Comparison of ENCODE assay signal across 10 cellular contexts in the genomic region with DNA sequence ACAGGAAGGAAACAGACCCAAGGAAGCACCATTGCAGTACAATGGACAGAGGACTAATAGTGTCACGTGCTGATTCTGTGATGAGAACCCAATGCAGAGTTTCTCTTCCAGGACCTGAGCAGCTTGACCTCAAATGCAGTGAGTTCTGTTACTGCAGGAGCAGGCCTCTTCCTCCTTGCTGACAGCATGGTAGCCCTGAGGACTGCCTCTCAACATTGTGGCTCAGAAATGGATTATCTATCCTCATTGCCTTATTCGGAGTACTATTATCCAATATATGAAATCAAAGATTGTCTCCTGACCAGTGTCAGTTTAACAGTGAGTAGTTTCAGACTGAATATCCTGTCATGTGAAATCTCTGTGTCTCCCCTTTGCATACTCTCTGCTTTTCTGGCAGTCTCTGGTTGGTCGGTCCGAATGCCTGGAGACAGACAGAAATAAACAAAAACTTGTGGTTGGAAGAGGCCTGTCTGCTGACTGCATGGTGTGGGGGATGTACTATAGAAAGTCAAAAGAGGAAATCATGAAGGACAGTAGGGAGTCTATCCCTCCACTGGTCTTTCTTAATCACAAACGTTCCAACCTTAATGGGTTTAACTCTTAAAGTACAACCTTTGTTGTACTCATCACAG.
A peak's percentile ranks its signal among the peaks of the same experiment; 100 is the strongest.
DNase-seq lines count a peak whose midpoint lies in the region; ATAC-seq lines count a peak whose summit lies in the region.
"Had no signal": no experiment of that assay in that cellular context is flagged by ENCODE, and none has a peak within 500 bp of the region (broad histone marks: within the 10 kb centered on the region; RNA-seq: fewer than 3 reads in every experiment).

No MANE protein-coding gene starts in this region.

- DNase-seq in iPS-NIHi11 (ENCODE audit: low spot score): peak; percentile 36
- no peak for DNase-seq in GM03348 (ENCODE audit: low spot score)
- no peak for DNase-seq in RPMI8226
- DNase-seq in NCI-H2227 (lab: John Stamatoyannopoulos, UW; ENCODE audit: unreplicated experiment): no peak
- no peak for DNase-seq in stimulated activated CD4-positive, alpha-beta T cell treated with anti-CD3 and anti-CD28 coated beads, Interleukin-15, amount 100 ng/mL, for 24 hours
- DNase-seq: GDM1, NCI-H2171 had no signal

- peak; percentile 71 for ATAC-seq in GM18519 (IDR thresholded peaks at IDR 0.05; ENCODE audit: low FRiP score, unreplicated experiment)
- ATAC-seq in GM21737 (IDR thresholded peaks at IDR 0.05; ENCODE audit: unreplicated experiment): peak; percentile 89
- ATAC-seq in HG03571 (IDR thresholded peaks at IDR 0.05; ENCODE audit: unreplicated experiment): peak; percentile 84
